In genomic region chr11:33018005-33018404, GRCh38 we compare ENCODE assay signal across 18 cellular contexts. TPM values are rescaled to one million over a fixed set of nuclear protein-coding genes. Genes with fewer than 3 reads are reported as not detected.
DNase-seq lines count a peak whose midpoint lies in the region; TF ChIP-seq lines count a peak whose summit lies in the region.
"Had no signal": no experiment of that assay in that cellular context is flagged by ENCODE, and none has a peak within 500 bp of the region (broad histone marks: within the 10 kb centered on the region; RNA-seq: fewer than 3 reads in every experiment).

No MANE protein-coding gene starts in this region.

- WGBS in smooth muscle cell (ENCODE audit: low lambda C conversion rate): 87% methylated on average over 3 of the region's 3 CpGs
- WGBS in tibial nerve, 2 donors: 86 to 90% methylated on average over 3 of the region's 3 CpGs

- H3F3A ChIP-seq in smooth muscle cell (ENCODE audit: low read depth): peaks cover 11% of the 10 kb centered on the region

- no peak overlapping the region for H2AFZ ChIP-seq in smooth muscle cell (ENCODE audit: low read depth)
- H2AFZ ChIP-seq: GM23338 had no signal

- no peaks in the 10 kb centered on the region for H3K79me2 ChIP-seq in smooth muscle cell (ENCODE audit: low read depth)

- peaks cover 6% of the 10 kb centered on the region for H4K20me1 ChIP-seq in smooth muscle cell (ENCODE audit: low read depth)

- peaks cover 13% of the 10 kb centered on the region for H3K9me3 Mint-ChIP-seq in glutamatergic neuron (ENCODE audit: unreplicated experiment)
- H3K9me3 Mint-ChIP-seq in nephron progenitor cell: peaks cover 6% of the 10 kb centered on the region
- H3K9me3 Mint-ChIP-seq: CD8-positive, alpha-beta memory T cell; GM23338 had no signal

- TF ChIP-seq POLR2A in Peyer's patch (IDR thresholded peaks at IDR 0.05): peak in 1 of 2 donors; percentile 14
- no peak for TF ChIP-seq POLR2A in tibial nerve (IDR thresholded peaks at IDR 0.05)

- H3K27ac ChIP-seq in Peyer's patch (peak overlapping the region in 3 of 4 donors; percentile 7 to 76 (median 48)), smooth muscle cell (ENCODE audit: low read depth) (no peak overlapping the region), left ventricle myocardium inferior (replicated peaks) (no peak overlapping the region), tibial nerve (peak overlapping the region in 1 of 4 donors; percentile 83)
- H3K27ac ChIP-seq: KMS-11 had no signal

- H3K4me3 ChIP-seq in Peyer's patch (peak overlapping the region in 2 of 4 donors; percentile 66 to 74), smooth muscle cell (peak overlapping the region; percentile 62), left ventricle myocardium inferior (no peak overlapping the region), tibial nerve (peak overlapping the region in 1 of 4 donors; percentile 64)
- H3K4me3 ChIP-seq: MG63 had no signal

- H3K36me3 Mint-ChIP-seq in glutamatergic neuron (ENCODE audit: unreplicated experiment) (no peaks in the 10 kb centered on the region), nephron progenitor cell (ENCODE audit: low read depth) (no peaks in the 10 kb centered on the region)
- H3K36me3 Mint-ChIP-seq: CD8-positive, alpha-beta memory T cell had no signal

- H3K4me2 ChIP-seq in smooth muscle cell: peak overlapping the region; percentile 91
- H3K4me2 ChIP-seq: KMS-11 had no signal

- H3K9me3 ChIP-seq in Peyer's patch: no peaks in the 10 kb centered on the region
- no peaks in the 10 kb centered on the region for H3K9me3 ChIP-seq in smooth muscle cell (replicated peaks; ENCODE audit: low read depth)
- no peaks in the 10 kb centered on the region for H3K9me3 ChIP-seq in left ventricle myocardium inferior (replicated peaks)
- no peaks in the 10 kb centered on the region for H3K9me3 ChIP-seq in tibial nerve
- H3K9me3 ChIP-seq: BE2C, MG63 had no signal

- no peaks in the 10 kb centered on the region for H3K27me3 ChIP-seq in Peyer's patch
- H3K27me3 ChIP-seq in smooth muscle cell (ENCODE audit: low read depth): no peaks in the 10 kb centered on the region
- peaks cover 63% of the 10 kb centered on the region for H3K27me3 ChIP-seq in left ventricle myocardium inferior (ENCODE audit: low read depth)
- H3K27me3 ChIP-seq in tibial nerve: peaks cover 0 to 5% of the 10 kb centered on the region in 2 donors
- H3K27me3 ChIP-seq: BE2C, MG63 had no signal

- intact Hi-C loops in left ventricle myocardium inferior (cut with micrococcal nuclease): no loop called here

- H3K4me1 Mint-ChIP-seq in glutamatergic neuron (ENCODE audit: low read depth, unreplicated experiment) (peaks cover 10% of the 10 kb centered on the region), nephron progenitor cell (peaks cover 27% of the 10 kb centered on the region)

- H3K27me3 Mint-ChIP-seq in glutamatergic neuron (ENCODE audit: unreplicated experiment) (peaks cover 6% of the 10 kb centered on the region), nephron progenitor cell (ENCODE audit: low read depth, poor library complexity) (peaks cover 15% of the 10 kb centered on the region)

- H3K36me3 ChIP-seq in Peyer's patch: no peaks in the 10 kb centered on the region
- no peaks in the 10 kb centered on the region for H3K36me3 ChIP-seq in smooth muscle cell (ENCODE audit: low read depth)
- no peaks in the 10 kb centered on the region for H3K36me3 ChIP-seq in left ventricle myocardium inferior
- no peaks in the 10 kb centered on the region for H3K36me3 ChIP-seq in tibial nerve
- H3K36me3 ChIP-seq: BE2C, MG63 had no signal

- H3K27ac Mint-ChIP-seq in glutamatergic neuron (ENCODE audit: unreplicated experiment) (no peak overlapping the region), nephron progenitor cell (no peak overlapping the region)
- H3K27ac Mint-ChIP-seq: CD8-positive, alpha-beta memory T cell; GM23338 had no signal

- H3K4me3 Mint-ChIP-seq in glutamatergic neuron (ENCODE audit: unreplicated experiment): peak overlapping the region; percentile 97
- peak overlapping the region; percentile 87 for H3K4me3 Mint-ChIP-seq in nephron progenitor cell

- DNase-seq in Peyer's patch (no peak), glutamatergic neuron (no peak), nephron progenitor cell (no peak), smooth muscle cell (lab: John Stamatoyannopoulos, UW; ENCODE audit: unreplicated experiment) (no peak), left ventricle myocardium inferior (no peak), tibial nerve (ENCODE audit: low spot score in 2 of 2) (no peak)
- DNase-seq in central memory CD4-positive, alpha-beta T cell: no peak
- DNase-seq: BE2C; CD8-positive, alpha-beta memory T cell; DMS 273 treated with DMSO at 0.1 percent for 48 hours; MG63; NCI-H1694; NCI-H2107; NCI-H226; NK-92 treated with Interleukin-12 subunit alpha and Interleukin-12 subunit beta, amount 100 ng/mL, for 24 hours; OCI-M1 had no signal

- H3K4me1 ChIP-seq in Peyer's patch: peaks cover 0 to 34% (median 6%) of the 10 kb centered on the region in 4 donors
- no peaks in the 10 kb centered on the region for H3K4me1 ChIP-seq in smooth muscle cell (ENCODE audit: low read depth)
- H3K4me1 ChIP-seq in left ventricle myocardium inferior: peaks cover 13% of the 10 kb centered on the region
- H3K4me1 ChIP-seq in tibial nerve: peaks cover 0 to 25% (median 0%) of the 10 kb centered on the region in 4 donors
- H3K4me1 ChIP-seq: BE2C had no signal

- no peak for TF ChIP-seq CTCF in Peyer's patch (IDR thresholded peaks at IDR 0.05)
- TF ChIP-seq CTCF in glutamatergic neuron (IDR thresholded peaks at IDR 0.05; ENCODE audit: partially characterized antibody, unreplicated experiment): no peak
- TF ChIP-seq CTCF in nephron progenitor cell (IDR thresholded peaks at IDR 0.05): no peak
- TF ChIP-seq CTCF in smooth muscle cell (IDR thresholded peaks at IDR 0.05; ENCODE audit: borderline replicate concordance, insufficient read depth, poor library complexity, severe bottlenecking): no peak
- no peak for TF ChIP-seq CTCF in left ventricle myocardium inferior (IDR thresholded peaks at IDR 0.05; ENCODE audit: borderline replicate concordance)
- TF ChIP-seq CTCF in tibial nerve (IDR thresholded peaks at IDR 0.05): no peak

- H3K9ac ChIP-seq in smooth muscle cell (ENCODE audit: low read depth): no peak overlapping the region
- H3K9ac ChIP-seq: KMS-11 had no signal

- TF ChIP-seq EP300 in tibial nerve (IDR thresholded peaks at IDR 0.05): no peak

RNA-seq across cellular contexts. Expression of gene DEPDC7, which starts 2.3 kb away (rescaled TPM):
- total RNA-seq in Peyer's patch: 10 to 100 TPM in 3 of 4 donors, 1 to 10 TPM in 1; 3.3 to 76.2 (median 36.9) TPM
- total RNA-seq in glutamatergic neuron (ENCODE audit: unreplicated experiment): 28.7 TPM
- 20.3 and 22.8 TPM in 2 replicates for total RNA-seq in smooth muscle cell
- 8.1 and 12.5 TPM in 2 replicates for polyA plus RNA-seq in smooth muscle cell
- 0.55 TPM for total RNA-seq in left ventricle myocardium inferior
- total RNA-seq in tibial nerve: 10 to 100 TPM in 1 of 4 donors, 1 to 10 TPM in 3; 6.9 to 12.2 (median 9.1) TPM

RNA-seq across cellular contexts. Expression of gene TCP11L1, which starts 21.4 kb away (rescaled TPM):
- total RNA-seq in Peyer's patch: 10 to 100 TPM; 28.9 to 98.4 (median 78.4) TPM
- 42.0 TPM for total RNA-seq in glutamatergic neuron (ENCODE audit: unreplicated experiment)
- total RNA-seq in smooth muscle cell: 25.4 and 27.7 TPM in 2 replicates
- polyA plus RNA-seq in smooth muscle cell: 7.4 and 18.1 TPM in 2 replicates
- total RNA-seq in left ventricle myocardium inferior: 4.7 TPM
- 100 to 1,000 TPM in 1 of 4 donors, 10 to 100 TPM in 3; 45.9 to 122 (median 61.8) TPM for total RNA-seq in tibial nerve

Comparison
In these comparisons a context has a peak if more than half of its experiments do, and no peak if none do; other contexts are left out.
1. H3K27ac ChIP-seq: peak in Peyer's patch (3 of 4); none in smooth muscle cell (single experiment) and left ventricle myocardium inferior (single experiment).